8 cellular contexts compared by ENCODE assay signal in genomic region chr16:8660841-8661301, GRCh38. TPM values are rescaled to one million over a fixed set of nuclear protein-coding genes. Genes with fewer than 3 reads are reported as not detected.
DNase-seq lines count a peak whose midpoint lies in the region; ATAC-seq and TF ChIP-seq lines count a peak whose summit lies in the region.

No MANE protein-coding gene starts in this region.

- POLR2A ChIA-PET in MCF 10A (lab: Yijun Ruan, JAX) = interaction anchor here (0.8 to 1.4 kb wide), 2 partner anchors 39 to 136 kb away, joined by 3 read pairs; partner anchors contain the start of genes METTL22, PMM2 and TMEM186

- DNase-seq in ACHN (peak; percentile 82), NCI-H1417 (lab: John Stamatoyannopoulos, UW) (peak; percentile 42 to 86 (median 72)), T-helper 9 cell (peak; percentile 43), MCF 10A (ENCODE audit: unreplicated experiment) (peak; percentile 75), iPS-NIHi7 (ENCODE audit: extremely low spot score) (peak; percentile 79)
- peak; percentile 17 to 52 (median 22) for DNase-seq in stimulated activated CD4-positive, alpha-beta T cell treated with anti-CD3 and anti-CD28 coated beads, Interleukin-12 subunit alpha, Interleukin-12 subunit beta, amount 100 ng/mL, for 48 hours (ENCODE audit: low read depth in 2 of 3, low spot score in 1 of 3)

- H3K9me3 Mint-ChIP-seq in MCF 10A (ENCODE audit: unreplicated experiment) = no peaks in the 10 kb centered on the region

- in situ Hi-C loops in ACHN (cut with HindIII; ENCODE audit: low pct_ligation_motif_present, low pct_unique_long_range_greater_than_20kb, low sequenced_read_pairs) = no loop called here

- ATAC-seq in GM18498 (IDR thresholded peaks at IDR 0.05; ENCODE audit: unreplicated experiment) (peak; percentile 52), HG03175 (IDR thresholded peaks at IDR 0.05; ENCODE audit: unreplicated experiment) (no peak)

- TF ChIP-seq CTCF in MCF 10A (IDR thresholded peaks at IDR 0.05; ENCODE audit: unreplicated experiment) = peak; percentile 82

- H3K4me1 Mint-ChIP-seq in MCF 10A (ENCODE audit: insufficient read depth, unreplicated experiment) = no peaks in the 10 kb centered on the region

- BruUV-seq in MCF 10A (replicated peaks; lab: Mats Ljungman, UMichigan) = no TSS peak

- intact Hi-C loops in MCF 10A (cut with micrococcal nuclease) = loop anchor here (1.0 to 10.0 kb wide), 4 partner anchors 131 to 474 kb away; no protein-coding TSS in a partner anchor

- H3K27ac Mint-ChIP-seq in MCF 10A (ENCODE audit: low read depth, unreplicated experiment) = no peak overlapping the region

- H3K4me3 Mint-ChIP-seq in MCF 10A (ENCODE audit: unreplicated experiment) = no peak overlapping the region

- no peaks in the 10 kb centered on the region for H3K36me3 Mint-ChIP-seq in MCF 10A (ENCODE audit: insufficient read depth, unreplicated experiment)

- no peaks in the 10 kb centered on the region for H3K27me3 Mint-ChIP-seq in MCF 10A (ENCODE audit: insufficient read depth, unreplicated experiment)

- CTCF ChIA-PET in MCF 10A (lab: Yijun Ruan, JAX) = interaction anchor here (0.6 to 22.4 kb wide), 39 partner anchors 8 to 1742 kb away, joined by 3 to 303 read pairs (median 4); partner anchors contain the start of genes ABAT, LITAFD, PMM2 and TMEM186

RNA-seq across cellular contexts. Expression of gene ABAT, which starts 13.5 kb away (rescaled TPM):
- total RNA-seq in MCF 10A (2022) = 2.4 and 3.0 TPM in 2 replicates

RNA-seq across cellular contexts. Expression of gene METTL22, which starts 39.4 kb away (rescaled TPM):
- total RNA-seq in MCF 10A (2022) = 36.7 and 47.2 TPM in 2 replicates

Comparison
In these comparisons a context has a peak if more than half of its experiments do, and no peak if none do; other contexts are left out.
1. DNase-seq: peak in every context shown above with its lines; median percentile 82 in ACHN; 79 in iPS-NIHi7; 75 in MCF 10A; 72 in NCI-H1417; 43 in T-helper 9 cell; 22 in stimulated activated CD4-positive, alpha-beta T cell treated with anti-CD3 and anti-CD28 coated beads, Interleukin-12 subunit alpha, Interleukin-12 subunit beta, amount 100 ng/mL, for 48 hours.